ENCODE assay signal across 18 cellular contexts in genomic region chr2:160356485-160356884, GRCh38.
"Had no signal": no experiment of that assay in that cellular context is flagged by ENCODE, and none has a peak within 500 bp of the region (broad histone marks: within the 10 kb centered on the region; RNA-seq: fewer than 3 reads in every experiment).

No MANE protein-coding gene starts in this region.

- H2AFZ ChIP-seq: parathyroid adenoma had no signal

- FAIRE-seq: frontal cortex, urothelium cell line had no signal

- H3K4me3 ChIP-seq: heart left ventricle, lower lobe of right lung, tibial artery had no signal

- H3K27me3 ChIP-seq: brain microvascular endothelial cell, heart left ventricle, tibial artery had no signal

- ATAC-seq: heart left ventricle; left colon; lower lobe of right lung; stimulated activated naive B cell treated with anti-CD40 and anti-IgM and Interleukin-4, amounts not matched to agents 10 μg/mL and 1 μg/mL and 100 μg/mL, for 72 hours; T-cell had no signal

- H3K9me3 ChIP-seq: lower lobe of right lung, tibial artery had no signal

- H3K27ac ChIP-seq: brain microvascular endothelial cell, lower lobe of right lung, parathyroid adenoma, tibial artery had no signal

- H3K36me3 ChIP-seq: lower lobe of right lung, tibial artery had no signal

- H3K9ac ChIP-seq: parathyroid adenoma had no signal

- DNase-seq: activated CD4-positive, alpha-beta T cell treated with anti-CD3 and anti-CD28 coated beads for 1 hour; activated CD4-positive, alpha-beta T cell treated with anti-CD3 and anti-CD28 coated beads, Interleukin-2, amount 50 U/mL, for 4 hours; activated gamma-delta T cell; activated T-cell treated with anti-CD3 and anti-CD28 coated beads, Interleukin-2, amount 50 U/mL, for 24 hours; anterior cingulate cortex; brain microvascular endothelial cell; cerebellar nuclear complex; effector memory CD4-positive, alpha-beta T cell; heart left ventricle; left colon; lower lobe of right lung; stimulated activated naive B cell treated with anti-CD40 and anti-IgM and Interleukin-4, amounts not matched to agents 10 μg/mL and 1 μg/mL and 100 μg/mL, for 72 hours; T-cell; T1000; tibial artery had no signal
